8 cellular contexts compared by ENCODE assay signal in genomic region chr13:31045621-31046081, GRCh38.
DNase-seq lines count a peak whose midpoint lies in the region; ATAC-seq lines count a peak whose summit lies in the region.

No MANE protein-coding gene starts in this region.

- intact Hi-C loops in sciatic nerve (cut with DNase I): no loop called here

- ATAC-seq in sciatic nerve: peak; percentile 56

- DNase-seq in SIG-M5 treated with dmso at 0.1 percent for 504 hours (lab: John Stamatoyannopoulos, UW; ENCODE audit: unreplicated experiment): peak; percentile 85
- no peak for DNase-seq in SIG-M5 (lab: John Stamatoyannopoulos, UW)
- DNase-seq in NOMO-1 treated with DMSO at 0.1 percent for 48 hours (lab: John Stamatoyannopoulos, UW; ENCODE audit: unreplicated experiment): peak; percentile 83
- peak; percentile 76 for DNase-seq in activated T-cell treated with anti-CD3 and anti-CD28 coated beads for 4 hours
- peak; percentile 74 for DNase-seq in fibroblast of gingiva (ENCODE audit: low read depth)
- DNase-seq in sciatic nerve (ENCODE audit: low spot score): peak; percentile 69
- DNase-seq in putamen (ENCODE audit: low spot score): no peak
- DNase-seq in NCI-H146 treated with DMSO at 0.1 percent for 48 hours (lab: John Stamatoyannopoulos, UW; ENCODE audit: unreplicated experiment): no peak

Comparison
In these comparisons a context has a peak if more than half of its experiments do, and no peak if none do; other contexts are left out.
1. DNase-seq: peak in SIG-M5 treated with dmso at 0.1 percent for 504 hours (single experiment), NOMO-1 treated with DMSO at 0.1 percent for 48 hours (single experiment), activated T-cell treated with anti-CD3 and anti-CD28 coated beads for 4 hours (single experiment), fibroblast of gingiva (single experiment) and sciatic nerve (single experiment); none in SIG-M5 (single experiment), putamen (single experiment) and NCI-H146 treated with DMSO at 0.1 percent for 48 hours (single experiment).